In genomic region chr6:15171026-15171425, GRCh38 we compare ENCODE assay signal across 14 cellular contexts.
"Had no signal": no experiment of that assay in that cellular context is flagged by ENCODE, and none has a peak within 500 bp of the region (broad histone marks: within the 10 kb centered on the region; RNA-seq: fewer than 3 reads in every experiment).

No MANE protein-coding gene starts in this region.

- H3K36me3 Mint-ChIP-seq: activated naive CD8-positive, alpha-beta T cell; stimulated activated memory B cell treated with anti-CD40 and anti-IgM and Interleukin-4, amounts not matched to agents 10 μg/mL and 1 μg/mL and 100 μg/mL, for 72 hours had no signal

- H3K27ac Mint-ChIP-seq: activated CD8-positive, alpha-beta T cell treated with anti-CD3 and anti-CD28 coated beads for 36 hours; activated naive CD8-positive, alpha-beta T cell; stimulated activated memory B cell treated with anti-CD40 and anti-IgM and Interleukin-4, amounts not matched to agents 10 μg/mL and 1 μg/mL and 100 μg/mL, for 72 hours had no signal

- H3K4me1 Mint-ChIP-seq: stimulated activated memory B cell treated with anti-CD40 and anti-IgM and Interleukin-4, amounts not matched to agents 10 μg/mL and 1 μg/mL and 100 μg/mL, for 72 hours had no signal

- H3K9me3 ChIP-seq: esophagus muscularis mucosa, neutrophil, thyroid gland, uterus had no signal

- H3K4me3 ChIP-seq: esophagus muscularis mucosa, thyroid gland, uterus had no signal

- H3K27me3 ChIP-seq: esophagus muscularis mucosa, neutrophil, thyroid gland, uterus had no signal

- DNase-seq: activated CD4-positive, alpha-beta T cell treated with anti-CD3 and anti-CD28 coated beads for 1 hour; activated CD8-positive, alpha-beta T cell treated with anti-CD3 and anti-CD28 coated beads for 36 hours; activated gamma-delta T cell treated with Interleukin-2 at 50 U/mL for 16 hours; activated T-cell treated with anti-CD3 and anti-CD28 coated beads, Interleukin-2, amount 50 U/mL, for 48 hours; amniotic stem cell; mammary epithelial cell; thyroid gland; uterus had no signal

- H3K4me1 ChIP-seq: esophagus muscularis mucosa, parathyroid adenoma, thyroid gland, uterus had no signal

- H3K27me3 Mint-ChIP-seq: activated CD8-positive, alpha-beta T cell treated with anti-CD3 and anti-CD28 coated beads for 36 hours; activated naive CD8-positive, alpha-beta T cell; stimulated activated memory B cell treated with anti-CD40 and anti-IgM and Interleukin-4, amounts not matched to agents 10 μg/mL and 1 μg/mL and 100 μg/mL, for 72 hours had no signal

- H3K9me3 Mint-ChIP-seq: activated CD8-positive, alpha-beta T cell treated with anti-CD3 and anti-CD28 coated beads for 36 hours; stimulated activated memory B cell treated with anti-CD40 and anti-IgM and Interleukin-4, amounts not matched to agents 10 μg/mL and 1 μg/mL and 100 μg/mL, for 72 hours had no signal

- ATAC-seq: activated CD8-positive, alpha-beta T cell treated with anti-CD3 and anti-CD28 coated beads for 36 hours; left lobe of liver; stimulated activated memory B cell treated with anti-CD40 and anti-IgM and Interleukin-4, amounts not matched to agents 10 μg/mL and 1 μg/mL and 100 μg/mL, for 72 hours had no signal

- H3K27ac ChIP-seq: esophagus muscularis mucosa, neutrophil, parathyroid adenoma, thyroid gland, uterus had no signal

- H3K36me3 ChIP-seq: esophagus muscularis mucosa, neutrophil, thyroid gland, uterus had no signal

- H3K4me3 Mint-ChIP-seq: activated CD8-positive, alpha-beta T cell treated with anti-CD3 and anti-CD28 coated beads for 36 hours; activated naive CD8-positive, alpha-beta T cell; stimulated activated memory B cell treated with anti-CD40 and anti-IgM and Interleukin-4, amounts not matched to agents 10 μg/mL and 1 μg/mL and 100 μg/mL, for 72 hours had no signal
